In the genomic region with DNA sequence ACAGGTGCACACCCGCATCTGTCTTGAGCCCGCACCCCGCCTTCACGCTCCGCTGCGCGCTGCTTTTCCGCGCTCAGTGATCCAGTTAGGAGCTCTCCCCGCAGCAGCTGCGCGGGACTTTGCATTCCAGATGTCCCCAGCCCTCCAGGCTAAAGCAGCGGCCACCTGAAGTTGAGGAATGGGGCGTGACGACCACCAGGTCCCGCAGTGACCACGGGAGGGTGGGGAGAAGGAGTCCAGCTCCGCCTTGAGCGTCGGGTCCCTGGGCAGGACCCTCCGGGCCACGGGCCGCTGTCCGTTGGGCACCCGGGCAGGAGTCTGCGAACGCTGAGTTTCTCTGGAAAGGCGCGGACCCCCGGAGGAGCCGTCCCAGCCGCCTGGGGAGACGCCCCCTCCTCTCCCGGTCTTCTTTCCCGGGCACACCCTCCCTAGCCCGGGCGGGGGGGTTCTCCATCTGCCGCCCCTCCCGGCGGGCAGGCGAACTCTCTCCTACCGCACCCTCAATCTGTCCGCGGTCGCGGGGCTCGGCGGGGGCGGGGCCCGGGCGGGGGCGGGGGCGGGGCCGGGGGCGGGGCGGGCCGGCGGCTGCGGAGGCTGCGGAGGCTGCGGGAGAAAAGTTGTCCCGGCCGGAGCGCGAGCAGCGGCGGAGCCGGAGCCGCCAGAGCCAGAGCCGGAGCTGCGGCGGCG, we compare ENCODE assay signal across 1 cellular context.
TF ChIP-seq lines count a peak whose summit lies in the region.

A gene (plus strand): TSS at position 612 of the 687 bp plus-strand sequence. CDS start 233 bp downstream, outside the sequence.

TF ChIP-seq in H1, 55 proteins besides CTCF, POLR2A, EP300 and RAD21:
- no peak for TF ChIP-seq HDAC2 (IDR thresholded peaks at IDR 0.05; ENCODE audit: borderline replicate concordance in 1 of 2, low read depth in 2 of 2, low read length in 2 of 2)
- TF ChIP-seq EZH2 (IDR thresholded peaks at IDR 0.05; ENCODE audit: low read depth, low read length, severe bottlenecking), result peak; percentile 68
- no peak for TF ChIP-seq CEBPB (IDR thresholded peaks at IDR 0.05; ENCODE audit: low read depth, low read length)
- peak; percentile 54 for TF ChIP-seq RNF2 (IDR thresholded peaks at IDR 0.05; ENCODE audit: borderline replicate concordance, low read depth, low read length, missing control alignments, poor library complexity, severe bottlenecking)
- no peak for TF ChIP-seq CHD2 (IDR thresholded peaks at IDR 0.05; ENCODE audit: low read length)
- TF ChIP-seq, protein P1, sequence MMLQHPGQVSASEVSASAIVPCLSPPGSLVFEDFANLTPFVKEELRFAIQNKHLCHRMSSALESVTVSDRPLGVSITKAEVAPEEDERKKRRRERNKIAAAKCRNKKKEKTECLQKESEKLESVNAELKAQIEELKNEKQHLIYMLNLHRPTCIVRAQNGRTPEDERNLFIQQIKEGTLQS (IDR thresholded peaks at IDR 0.05; ENCODE audit: insufficient read depth, low read depth, low read length), result no peak
- no peak for TF ChIP-seq SP2 (IDR thresholded peaks at IDR 0.05; ENCODE audit: low read length)
- no peak for TF ChIP-seq SIX5 (IDR thresholded peaks at IDR 0.05; ENCODE audit: low read depth, low read length)
- no peak for TF ChIP-seq SP4 (IDR thresholded peaks at IDR 0.05; ENCODE audit: low read length)
- no peak for TF ChIP-seq SIN3A (conservative IDR thresholded peaks at IDR 0.05 in 1 of 2, IDR thresholded peaks at IDR 0.05 in 1 of 2; ENCODE audit: low read depth in 1 of 2, low read length in 2 of 2)
- no peak for TF ChIP-seq PHF8 (conservative IDR thresholded peaks at IDR 0.05; ENCODE audit: low read depth, low read length)
- TF ChIP-seq SUZ12 (IDR thresholded peaks at IDR 0.05; ENCODE audit: low read length), result peak; percentile 73; the same call in 1 of the 2 replicates
- no peak for TF ChIP-seq CBX8 (IDR thresholded peaks at IDR 0.05; ENCODE audit: borderline replicate concordance, low read depth, low read length)
- peak; percentile 80 for TF ChIP-seq KDM4A (IDR thresholded peaks at IDR 0.05; ENCODE audit: low read depth, low read length, severe bottlenecking)
- TF ChIP-seq CTBP2 (IDR thresholded peaks at IDR 0.05; ENCODE audit: borderline replicate concordance, insufficient read depth, insufficient read length, low read length), result no peak
- TF ChIP-seq POU5F1 (IDR thresholded peaks at IDR 0.05; ENCODE audit: low read depth, low read length), result no peak
- TF ChIP-seq, protein P2, sequence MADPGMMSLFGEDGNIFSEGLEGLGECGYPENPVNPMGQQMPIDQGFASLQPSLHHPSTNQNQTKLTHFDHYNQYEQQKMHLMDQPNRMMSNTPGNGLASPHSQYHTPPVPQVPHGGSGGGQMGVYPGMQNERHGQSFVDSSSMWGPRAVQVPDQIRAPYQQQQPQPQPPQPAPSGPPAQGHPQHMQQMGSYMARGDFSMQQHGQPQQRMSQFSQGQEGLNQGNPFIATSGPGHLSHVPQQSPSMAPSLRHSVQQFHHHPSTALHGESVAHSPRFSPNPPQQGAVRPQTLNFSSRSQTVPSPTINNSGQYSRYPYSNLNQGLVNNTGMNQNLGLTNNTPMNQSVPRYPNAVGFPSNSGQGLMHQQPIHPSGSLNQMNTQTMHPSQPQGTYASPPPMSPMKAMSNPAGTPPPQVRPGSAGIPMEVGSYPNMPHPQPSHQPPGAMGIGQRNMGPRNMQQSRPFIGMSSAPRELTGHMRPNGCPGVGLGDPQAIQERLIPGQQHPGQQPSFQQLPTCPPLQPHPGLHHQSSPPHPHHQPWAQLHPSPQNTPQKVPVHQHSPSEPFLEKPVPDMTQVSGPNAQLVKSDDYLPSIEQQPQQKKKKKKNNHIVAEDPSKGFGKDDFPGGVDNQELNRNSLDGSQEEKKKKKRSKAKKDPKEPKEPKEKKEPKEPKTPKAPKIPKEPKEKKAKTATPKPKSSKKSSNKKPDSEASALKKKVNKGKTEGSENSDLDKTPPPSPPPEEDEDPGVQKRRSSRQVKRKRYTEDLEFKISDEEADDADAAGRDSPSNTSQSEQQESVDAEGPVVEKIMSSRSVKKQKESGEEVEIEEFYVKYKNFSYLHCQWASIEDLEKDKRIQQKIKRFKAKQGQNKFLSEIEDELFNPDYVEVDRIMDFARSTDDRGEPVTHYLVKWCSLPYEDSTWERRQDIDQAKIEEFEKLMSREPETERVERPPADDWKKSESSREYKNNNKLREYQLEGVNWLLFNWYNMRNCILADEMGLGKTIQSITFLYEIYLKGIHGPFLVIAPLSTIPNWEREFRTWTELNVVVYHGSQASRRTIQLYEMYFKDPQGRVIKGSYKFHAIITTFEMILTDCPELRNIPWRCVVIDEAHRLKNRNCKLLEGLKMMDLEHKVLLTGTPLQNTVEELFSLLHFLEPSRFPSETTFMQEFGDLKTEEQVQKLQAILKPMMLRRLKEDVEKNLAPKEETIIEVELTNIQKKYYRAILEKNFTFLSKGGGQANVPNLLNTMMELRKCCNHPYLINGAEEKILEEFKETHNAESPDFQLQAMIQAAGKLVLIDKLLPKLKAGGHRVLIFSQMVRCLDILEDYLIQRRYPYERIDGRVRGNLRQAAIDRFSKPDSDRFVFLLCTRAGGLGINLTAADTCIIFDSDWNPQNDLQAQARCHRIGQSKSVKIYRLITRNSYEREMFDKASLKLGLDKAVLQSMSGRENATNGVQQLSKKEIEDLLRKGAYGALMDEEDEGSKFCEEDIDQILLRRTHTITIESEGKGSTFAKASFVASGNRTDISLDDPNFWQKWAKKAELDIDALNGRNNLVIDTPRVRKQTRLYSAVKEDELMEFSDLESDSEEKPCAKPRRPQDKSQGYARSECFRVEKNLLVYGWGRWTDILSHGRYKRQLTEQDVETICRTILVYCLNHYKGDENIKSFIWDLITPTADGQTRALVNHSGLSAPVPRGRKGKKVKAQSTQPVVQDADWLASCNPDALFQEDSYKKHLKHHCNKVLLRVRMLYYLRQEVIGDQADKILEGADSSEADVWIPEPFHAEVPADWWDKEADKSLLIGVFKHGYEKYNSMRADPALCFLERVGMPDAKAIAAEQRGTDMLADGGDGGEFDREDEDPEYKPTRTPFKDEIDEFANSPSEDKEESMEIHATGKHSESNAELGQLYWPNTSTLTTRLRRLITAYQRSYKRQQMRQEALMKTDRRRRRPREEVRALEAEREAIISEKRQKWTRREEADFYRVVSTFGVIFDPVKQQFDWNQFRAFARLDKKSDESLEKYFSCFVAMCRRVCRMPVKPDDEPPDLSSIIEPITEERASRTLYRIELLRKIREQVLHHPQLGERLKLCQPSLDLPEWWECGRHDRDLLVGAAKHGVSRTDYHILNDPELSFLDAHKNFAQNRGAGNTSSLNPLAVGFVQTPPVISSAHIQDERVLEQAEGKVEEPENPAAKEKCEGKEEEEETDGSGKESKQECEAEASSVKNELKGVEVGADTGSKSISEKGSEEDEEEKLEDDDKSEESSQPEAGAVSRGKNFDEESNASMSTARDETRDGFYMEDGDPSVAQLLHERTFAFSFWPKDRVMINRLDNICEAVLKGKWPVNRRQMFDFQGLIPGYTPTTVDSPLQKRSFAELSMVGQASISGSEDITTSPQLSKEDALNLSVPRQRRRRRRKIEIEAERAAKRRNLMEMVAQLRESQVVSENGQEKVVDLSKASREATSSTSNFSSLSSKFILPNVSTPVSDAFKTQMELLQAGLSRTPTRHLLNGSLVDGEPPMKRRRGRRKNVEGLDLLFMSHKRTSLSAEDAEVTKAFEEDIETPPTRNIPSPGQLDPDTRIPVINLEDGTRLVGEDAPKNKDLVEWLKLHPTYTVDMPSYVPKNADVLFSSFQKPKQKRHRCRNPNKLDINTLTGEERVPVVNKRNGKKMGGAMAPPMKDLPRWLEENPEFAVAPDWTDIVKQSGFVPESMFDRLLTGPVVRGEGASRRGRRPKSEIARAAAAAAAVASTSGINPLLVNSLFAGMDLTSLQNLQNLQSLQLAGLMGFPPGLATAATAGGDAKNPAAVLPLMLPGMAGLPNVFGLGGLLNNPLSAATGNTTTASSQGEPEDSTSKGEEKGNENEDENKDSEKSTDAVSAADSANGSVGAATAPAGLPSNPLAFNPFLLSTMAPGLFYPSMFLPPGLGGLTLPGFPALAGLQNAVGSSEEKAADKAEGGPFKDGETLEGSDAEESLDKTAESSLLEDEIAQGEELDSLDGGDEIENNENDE (IDR thresholded peaks at IDR 0.05; ENCODE audit: insufficient replicate concordance, low read length), result no peak
- TF ChIP-seq KDM5A (IDR thresholded peaks at IDR 0.05; ENCODE audit: low read length), result no peak
- TF ChIP-seq, protein P3, sequence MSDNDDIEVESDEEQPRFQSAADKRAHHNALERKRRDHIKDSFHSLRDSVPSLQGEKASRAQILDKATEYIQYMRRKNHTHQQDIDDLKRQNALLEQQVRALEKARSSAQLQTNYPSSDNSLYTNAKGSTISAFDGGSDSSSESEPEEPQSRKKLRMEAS (IDR thresholded peaks at IDR 0.05), result 0 out of 2 replicates have a peak, but pooled peaks have one; percentile 18
- TF ChIP-seq CREB1 (IDR thresholded peaks at IDR 0.05), result no peak
